In the genomic region with DNA sequence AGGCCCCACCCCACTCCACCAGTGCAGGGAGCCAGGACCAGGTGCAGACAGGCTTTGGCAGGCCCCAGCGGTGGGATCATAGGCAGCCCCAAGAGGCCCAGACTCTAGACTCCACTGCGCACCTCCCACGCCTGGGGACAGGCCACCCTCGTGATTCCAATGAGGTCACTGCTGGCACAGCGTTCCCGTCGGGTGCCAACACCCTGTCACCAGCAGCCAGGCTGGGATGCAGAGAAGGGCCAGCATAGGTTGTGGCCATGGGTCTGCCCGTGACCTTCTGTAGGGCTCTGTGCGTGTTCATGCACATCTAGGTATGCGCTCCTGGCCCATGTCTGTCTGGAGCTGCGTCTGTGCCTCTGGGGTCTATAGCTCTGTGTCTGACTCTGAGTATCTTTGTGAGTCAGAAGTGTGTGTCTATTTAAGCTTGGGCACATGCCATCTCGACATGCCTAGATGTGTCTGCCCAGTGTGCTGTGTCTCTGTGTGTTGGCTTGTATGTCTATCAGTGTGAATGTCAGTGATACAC, we compare ENCODE assay signal across 16 cellular contexts. TPM values are rescaled to one million over a fixed set of nuclear protein-coding genes. Genes with fewer than 3 reads are reported as not detected.
DNase-seq lines count a peak whose midpoint lies in the region; ATAC-seq, FAIRE-seq and TF ChIP-seq lines count a peak whose summit lies in the region.
"Had no signal": no experiment of that assay in that cellular context is flagged by ENCODE, and none has a peak within 500 bp of the region (broad histone marks: within the 10 kb centered on the region; RNA-seq: fewer than 3 reads in every experiment).

No MANE protein-coding gene starts in this region.

- 15% methylated on average over 12 of the region's 12 CpGs for WGBS in K562 (ENCODE audit: insufficient coverage, low coverage, missing lambda C conversion rate)

- no peaks in the 10 kb centered on the region for H3K9me1 ChIP-seq in K562 (ENCODE audit: control insufficient read depth, insufficient read depth, low read length)

- H3K4me1 Mint-ChIP-seq in naive thymus-derived CD8-positive, alpha-beta T cell: peaks cover 42 to 59% (median 47%) of the 10 kb centered on the region in 4 donors
- peaks cover 13% of the 10 kb centered on the region for H3K4me1 Mint-ChIP-seq in activated T-helper 2 cell treated with anti-CD3 and anti-CD28 coated beads, Interferon-gamma antibody, Interleukin-2, Interleukin-4, amounts not matched to agents 10 μg/mL and 5 μg/mL and 100 μg/mL, durations not matched to agents 14 hours and 24 hours and 36 hours (ENCODE audit: low read depth)
- no peaks in the 10 kb centered on the region for H3K4me1 Mint-ChIP-seq in neural progenitor cell

- H3K36me3 ChIP-seq in K562 (ENCODE audit: control insufficient read depth, insufficient read depth, low read length) (no peaks in the 10 kb centered on the region), kidney (ENCODE audit: control insufficient read depth in 1 of 2, insufficient read depth in 2 of 2, low read length in 2 of 2) (no peaks in the 10 kb centered on the region), neural progenitor cell (no peaks in the 10 kb centered on the region)

- TF ChIP-seq RAD21 in K562 (CRISPR knock-in tag; conservative IDR thresholded peaks at IDR 0.05 in 1 of 2, IDR thresholded peaks at IDR 0.05 in 1 of 2): no peak

- H3K36me3 Mint-ChIP-seq in naive thymus-derived CD8-positive, alpha-beta T cell: peaks cover 0 to 47% (median 7%) of the 10 kb centered on the region in 3 donors
- no peaks in the 10 kb centered on the region for H3K36me3 Mint-ChIP-seq in activated T-helper 2 cell treated with anti-CD3 and anti-CD28 coated beads, Interferon-gamma antibody, Interleukin-2, Interleukin-4, amounts not matched to agents 10 μg/mL and 5 μg/mL and 100 μg/mL, durations not matched to agents 14 hours and 24 hours and 36 hours (ENCODE audit: low read depth)
- H3K36me3 Mint-ChIP-seq in neural progenitor cell: no peaks in the 10 kb centered on the region

- H3K4me3 Mint-ChIP-seq in naive thymus-derived CD8-positive, alpha-beta T cell: no peak overlapping the region
- no peak overlapping the region for H3K4me3 Mint-ChIP-seq in activated T-helper 2 cell treated with anti-CD3 and anti-CD28 coated beads, Interferon-gamma antibody, Interleukin-2, Interleukin-4, amounts not matched to agents 10 μg/mL and 5 μg/mL and 100 μg/mL, durations not matched to agents 14 hours and 24 hours and 36 hours (ENCODE audit: low read depth)
- H3K4me3 Mint-ChIP-seq in neural progenitor cell: no peak overlapping the region
- H3K4me3 Mint-ChIP-seq: T-helper 1 cell treated with Interleukin-12 subunit alpha and Interleukin-12 subunit beta and Interleukin-4 antibody, amounts not matched to agents 30 μg/mL and 1 μg/mL, for 36 hours had no signal

- in situ Hi-C loops in K562 (cut with MboI): no loop called here

- TF ChIP-seq POLR2A in K562 (conservative IDR thresholded peaks at IDR 0.05): no peak

- H4K20me1 ChIP-seq in K562 (replicated peaks; ENCODE audit: control insufficient read depth, insufficient read depth, low read length) (no peaks in the 10 kb centered on the region; the same call in 1 of the 2 replicates), neural progenitor cell (ENCODE audit: low read depth) (no peaks in the 10 kb centered on the region)

- H3K4me3 ChIP-seq in K562 (no peak overlapping the region), kidney (ENCODE audit: low read length in 2 of 2) (no peak overlapping the region), neural progenitor cell (no peak overlapping the region)

- H3F3A ChIP-seq in neural progenitor cell (ENCODE audit: low read depth): no peaks in the 10 kb centered on the region

- ATAC-seq in K562: peak; percentile 17; the same call in 2 of the 3 replicates
- no peak for ATAC-seq in naive thymus-derived CD8-positive, alpha-beta T cell
- ATAC-seq: stimulated activated naive CD8-positive, alpha-beta T cell treated with anti-CD3 and anti-CD28 coated beads, Interleukin-15, Interleukin-2, amounts not matched to agents 100 U/mL and 50 U/mL, for 24 hours had no signal

- CTCF ChIA-PET in K562 (lab: Yijun Ruan, JAX; ENCODE audit: low intra/inter-chr PET ratio): no interaction called here

- H3K27ac ChIP-seq in K562 (ENCODE audit: extremely low read depth, low read depth, low read length): no peak overlapping the region
- no peak overlapping the region for H3K27ac ChIP-seq in kidney (ENCODE audit: low read depth in 2 of 2, low read length in 2 of 2)
- no peak overlapping the region for H3K27ac ChIP-seq in neural progenitor cell

- POLR2A ChIA-PET in K562 (lab: Yijun Ruan, JAX): no interaction called here
- POLR2A ChIA-PET in naive thymus-derived CD8-positive, alpha-beta T cell (lab: Charles Lee): interaction anchor here (0.9 kb wide), 1 partner anchor 9 kb away, joined by 3 read pairs; no protein-coding TSS in a partner anchor

- no peaks in the 10 kb centered on the region for H3K27me3 Mint-ChIP-seq in naive thymus-derived CD8-positive, alpha-beta T cell
- no peaks in the 10 kb centered on the region for H3K27me3 Mint-ChIP-seq in activated T-helper 2 cell treated with anti-CD3 and anti-CD28 coated beads, Interferon-gamma antibody, Interleukin-2, Interleukin-4, amounts not matched to agents 10 μg/mL and 5 μg/mL and 100 μg/mL, durations not matched to agents 14 hours and 24 hours and 36 hours (ENCODE audit: low read depth)
- peaks cover 11% of the 10 kb centered on the region for H3K27me3 Mint-ChIP-seq in neural progenitor cell (ENCODE audit: insufficient read depth, low read depth)

- FAIRE-seq in K562 (lab: Jason Lieb, UNC) (no peak), kidney (lab: Jason Lieb, UNC) (no peak)
- FAIRE-seq: islet of Langerhans had no signal

- TF ChIP-seq CTCF in K562 (IDR thresholded peaks at IDR 0.05 in 2 of 3, conservative IDR thresholded peaks at IDR 0.05 in 1 of 3; ENCODE audit: insufficient read depth in 2 of 3, low read depth in 1 of 3, low read length in 3 of 3) (no peak), kidney (IDR thresholded peaks at IDR 0.05; ENCODE audit: borderline replicate concordance, extremely low read depth, insufficient read depth) (no peak), neural progenitor cell (IDR thresholded peaks at IDR 0.05) (no peak)

- peak overlapping the region in 7 of 10 donors; percentile 6 to 85 (median 78) for H3K27ac Mint-ChIP-seq in naive thymus-derived CD8-positive, alpha-beta T cell
- H3K27ac Mint-ChIP-seq in activated T-helper 2 cell treated with anti-CD3 and anti-CD28 coated beads, Interferon-gamma antibody, Interleukin-2, Interleukin-4, amounts not matched to agents 10 μg/mL and 5 μg/mL and 100 μg/mL, durations not matched to agents 14 hours and 24 hours and 36 hours: no peak overlapping the region
- H3K27ac Mint-ChIP-seq in neural progenitor cell: no peak overlapping the region
- H3K27ac Mint-ChIP-seq: T-helper 1 cell treated with Interleukin-12 subunit alpha and Interleukin-12 subunit beta and Interleukin-4 antibody, amounts not matched to agents 30 μg/mL and 1 μg/mL, for 36 hours had no signal

- BruUV-seq in K562 (replicated peaks; lab: Mats Ljungman, UMichigan): no TSS peak

- H3K4me1 ChIP-seq in K562 (replicated peaks in 1 of 2; ENCODE audit: control insufficient read depth in 2 of 2, insufficient read depth in 2 of 2, low read length in 2 of 2): peaks cover 0 to 3% of the 10 kb centered on the region in 2 experiments; a peak in 1 of 5 replicates
- no peaks in the 10 kb centered on the region for H3K4me1 ChIP-seq in kidney (ENCODE audit: control insufficient read depth in 1 of 2, insufficient read depth in 1 of 2, low read depth in 1 of 2, low read length in 2 of 2)
- no peaks in the 10 kb centered on the region for H3K4me1 ChIP-seq in neural progenitor cell

- H3K9me3 ChIP-seq in K562 (replicated peaks; ENCODE audit: control insufficient read depth, insufficient read depth, low read depth, low read length) (no peaks in the 10 kb centered on the region), kidney (ENCODE audit: control insufficient read depth in 1 of 2, low read length in 2 of 2) (no peaks in the 10 kb centered on the region), neural progenitor cell (ENCODE audit: low read depth) (no peaks in the 10 kb centered on the region)

- H2AFZ ChIP-seq in K562 (ENCODE audit: low read depth, low read length): no peak overlapping the region
- H2AFZ ChIP-seq in neural progenitor cell (replicated peaks): no peak overlapping the region

- DNase-seq in K562 (ENCODE audit: extremely low read depth in 1 of 4, low spot score in 3 of 4) (no peak), head of caudate nucleus (peak in 34 of 42 donors; percentile 17 to 85 (median 54)), ureter (ENCODE audit: low spot score) (peak; percentile 70), kidney (no peak), neural progenitor cell (ENCODE audit: low spot score) (no peak), NCI-H2081 (lab: John Stamatoyannopoulos, UW) (no peak)
- DNase-seq in naive thymus-derived CD8-positive, alpha-beta T cell: no peak
- DNase-seq in activated T-helper 2 cell treated with anti-CD3 and anti-CD28 coated beads, Interferon-gamma antibody, Interleukin-2, Interleukin-4, amounts not matched to agents 10 μg/mL and 5 μg/mL and 100 μg/mL, durations not matched to agents 14 hours and 24 hours and 36 hours (ENCODE audit: low spot score): no peak
- DNase-seq: activated naive CD4-positive, alpha-beta T cell; COR-L47; NCI-H1930; stimulated activated CD4-positive, alpha-beta T cell treated with anti-CD3 and anti-CD28 coated beads, Interleukin-4, amount 100 ng/mL, for 24 hours; stimulated activated naive CD8-positive, alpha-beta T cell treated with anti-CD3 and anti-CD28 coated beads, Interleukin-15, Interleukin-2, amounts not matched to agents 100 U/mL and 50 U/mL, for 24 hours had no signal

- no peaks in the 10 kb centered on the region for H3K9me3 Mint-ChIP-seq in naive thymus-derived CD8-positive, alpha-beta T cell
- no peaks in the 10 kb centered on the region for H3K9me3 Mint-ChIP-seq in activated T-helper 2 cell treated with anti-CD3 and anti-CD28 coated beads, Interferon-gamma antibody, Interleukin-2, Interleukin-4, amounts not matched to agents 10 μg/mL and 5 μg/mL and 100 μg/mL, durations not matched to agents 14 hours and 24 hours and 36 hours
- H3K9me3 Mint-ChIP-seq in neural progenitor cell: no peaks in the 10 kb centered on the region
- H3K9me3 Mint-ChIP-seq: T-helper 1 cell treated with Interleukin-12 subunit alpha and Interleukin-12 subunit beta and Interleukin-4 antibody, amounts not matched to agents 30 μg/mL and 1 μg/mL, for 36 hours had no signal

- no peak overlapping the region for H3K4me2 ChIP-seq in K562 (ENCODE audit: insufficient read depth, low read length)
- no peak overlapping the region for H3K4me2 ChIP-seq in neural progenitor cell

- H3K27me3 ChIP-seq in K562 (ENCODE audit: control insufficient read depth in 2 of 2, insufficient read depth in 2 of 2, low read length in 2 of 2): peaks cover 2 to 47% of the 10 kb centered on the region in 2 experiments; a peak in 4 of 5 replicates
- H3K27me3 ChIP-seq in neural progenitor cell: no peaks in the 10 kb centered on the region

- TF ChIP-seq EP300 in K562 (IDR thresholded peaks at IDR 0.05; ENCODE audit: low read length): no peak

- intact Hi-C loops in K562 (cut with micrococcal nuclease): no loop called here
- intact Hi-C loops in head of caudate nucleus (cut with DNase I): no loop called here
- intact Hi-C loops in kidney (cut with DNase I): no loop called here
- intact Hi-C loops in activated T-helper 2 cell treated with anti-CD3 and anti-CD28 coated beads, Interferon-gamma antibody, Interleukin-2, Interleukin-4, amounts not matched to agents 10 μg/mL and 5 μg/mL and 100 μg/mL, durations not matched to agents 14 hours and 24 hours and 36 hours (cut with micrococcal nuclease): no loop called here

- H3K79me2 ChIP-seq in K562 (ENCODE audit: control insufficient read depth, insufficient read depth, low read length) (no peaks in the 10 kb centered on the region), neural progenitor cell (ENCODE audit: low read depth) (no peaks in the 10 kb centered on the region)

- H3K9ac ChIP-seq in K562 (ENCODE audit: insufficient read depth in 1 of 2, low read depth in 2 of 2, low read length in 2 of 2): no peak overlapping the region
- no peak overlapping the region for H3K9ac ChIP-seq in kidney (ENCODE audit: low read length in 2 of 2)
- H3K9ac ChIP-seq in neural progenitor cell: no peak overlapping the region

RNA-seq across cellular contexts. Expression of a gene that starts 13.0 kb away (rescaled TPM):
- total RNA-seq in K562 (2011; cell fraction: chromatin; rRNA removed; ENCODE audit: low replicate concordance): 0.44 and 0.55 TPM in 2 replicates
- total RNA-seq in K562 (2011; cell fraction: nucleolus; rRNA removed): 0.13 and 0.67 TPM in 2 replicates
- 0.53 and 0.73 TPM in 2 replicates for total RNA-seq in K562 (2011; cell fraction: nucleoplasm; rRNA removed)
- total RNA-seq in K562 (2014; rRNA removed) (0.09 TPM in 1 of 2 replicates, not detected in the other), K562 (2014; rRNA removed; fragmentation: Illumina TruSeq; extraction: Trizol) (0.04 and 0.10 TPM in 2 replicates), K562 (2015; rRNA removed; fragmentation: Illumina TruSeq; extraction: Trizol) (0.11 and 0.14 TPM in 2 replicates), K562 (2021) (0.34 and 0.38 TPM in 2 replicates), ureter (72.7 TPM), kidney (4.9 TPM), neural progenitor cell (ENCODE audit: low replicate concordance) (1.4 and 2.9 TPM in 2 replicates)
- polyA plus RNA-seq in K562 (2011; rRNA removed) (0.15 and 0.21 TPM in 2 replicates), K562 (2014; fragmentation: Illumina TruSeq; extraction: Trizol) (0.06 TPM in 1 of 2 replicates, not detected in the other), K562 (2014; fragmentation: Nextera tagmentation; extraction: Ambion mirVana) (not detected), K562 (2014; rRNA removed) (not detected in 2 replicates), kidney (ENCODE audit: insufficient read depth, low read depth, low replicate concordance) (5.3 TPM)
- 0.30 TPM in 1 of 2 replicates, not detected in the other for polyA plus RNA-seq in K562 (2011; cell fraction: cytosol; rRNA removed)
- 0.21 and 1.7 TPM in 2 replicates for polyA plus RNA-seq in K562 (2011; cell fraction: nucleus; rRNA removed)
- 0.13 and 0.35 TPM in 2 replicates for polyA plus RNA-seq in K562 (2012)
- 0.21 TPM in 1 of 2 replicates, not detected in the other for polyA minus RNA-seq in K562 (2011; rRNA and poly(A)+ RNA removed)
- polyA minus RNA-seq in K562 (2011; cell fraction: cytosol; rRNA and poly(A)+ RNA removed): not detected in 2 replicates
- polyA minus RNA-seq in K562 (2011; cell fraction: nucleus; rRNA and poly(A)+ RNA removed): 0.22 and 0.40 TPM in 2 replicates
- 100 to 1,000 TPM; 122 TPM for total RNA-seq in naive thymus-derived CD8-positive, alpha-beta T cell
- polyA plus RNA-seq in naive thymus-derived CD8-positive, alpha-beta T cell: 10 to 100 TPM; 16.2 to 40.3 (median 28.8) TPM
- total RNA-seq in activated T-helper 2 cell treated with anti-CD3 and anti-CD28 coated beads, Interferon-gamma antibody, Interleukin-2, Interleukin-4, amounts not matched to agents 10 μg/mL and 5 μg/mL and 100 μg/mL, durations not matched to agents 14 hours and 24 hours and 36 hours: 0.51 and 0.52 TPM in 2 replicates
- total RNA-seq: LHCN-M2 had no signal

Comparison
In these comparisons a context has a peak if more than half of its experiments do, and no peak if none do; other contexts are left out.
1. DNase-seq: peak in head of caudate nucleus (34 of 42) and ureter (single experiment); none in K562 (0 of 4), naive thymus-derived CD8-positive, alpha-beta T cell (0 of 10), kidney (single experiment), activated T-helper 2 cell treated with anti-CD3 and anti-CD28 coated beads, Interferon-gamma antibody, Interleukin-2, Interleukin-4, amounts not matched to agents 10 μg/mL and 5 μg/mL and 100 μg/mL, durations not matched to agents 14 hours and 24 hours and 36 hours (single experiment), neural progenitor cell (single experiment) and NCI-H2081 (0 of 2).
2. H3K27ac Mint-ChIP-seq: peak in naive thymus-derived CD8-positive, alpha-beta T cell (7 of 10); none in activated T-helper 2 cell treated with anti-CD3 and anti-CD28 coated beads, Interferon-gamma antibody, Interleukin-2, Interleukin-4, amounts not matched to agents 10 μg/mL and 5 μg/mL and 100 μg/mL, durations not matched to agents 14 hours and 24 hours and 36 hours (single experiment) and neural progenitor cell (single experiment).
3. RNA of a gene that starts 13.0 kb away (total RNA-seq): 122 TPM in naive thymus-derived CD8-positive, alpha-beta T cell and 72.7 TPM in ureter (single experiment); 4.9 TPM in kidney (single experiment), 1.4 to 2.9 TPM in neural progenitor cell, 0.51 to 0.52 TPM in activated T-helper 2 cell treated with anti-CD3 and anti-CD28 coated beads, Interferon-gamma antibody, Interleukin-2, Interleukin-4, amounts not matched to agents 10 μg/mL and 5 μg/mL and 100 μg/mL, durations not matched to agents 14 hours and 24 hours and 36 hours and 0.04 to 0.73 TPM in K562; every median in the first group is over 10 times any median in the second.